ENCODE assay signal across 11 cellular contexts in genomic region chr13:109684836-109685602, GRCh38.
DNase-seq lines count a peak whose midpoint lies in the region; TF ChIP-seq lines count a peak whose summit lies in the region.
"Had no signal": no experiment of that assay in that cellular context is flagged by ENCODE, and none has a peak within 500 bp of the region (broad histone marks: within the 10 kb centered on the region; RNA-seq: fewer than 3 reads in every experiment).

No MANE protein-coding gene starts in this region.

- H3K9me3 ChIP-seq in HEK293 (ENCODE audit: control insufficient read depth, insufficient read depth, low read depth, low read length): no peaks in the 10 kb centered on the region
- no peaks in the 10 kb centered on the region for H3K9me3 ChIP-seq in left ventricle myocardium inferior (replicated peaks)

- DNase-seq in SW480 (ENCODE audit: low spot score) (peak; percentile 46), left ventricle myocardium inferior (peak; percentile 30), skeletal muscle cell (ENCODE audit: low read depth) (peak; percentile 74), NOMO-1 (lab: John Stamatoyannopoulos, UW; ENCODE audit: unreplicated experiment in 2 of 2) (no peak), NCI-H146 (lab: John Stamatoyannopoulos, UW) (no peak)
- DNase-seq in stimulated activated CD4-positive, alpha-beta T cell treated with anti-CD3 and anti-CD28 coated beads, Interleukin-2, amount 100 ng/mL, for 48 hours: no peak
- no peak for DNase-seq in effector CD8-positive, alpha-beta T cell (lab: John Stamatoyannopoulos, UW)
- DNase-seq: activated CD4-positive, alpha-beta T cell treated with anti-CD3 and anti-CD28 coated beads, Interleukin-2, amount 10 ng/mL, durations not matched to agents 7 days and 5 days; Kasumi-1; naive thymus-derived CD4-positive, alpha-beta T cell had no signal

- intact Hi-C loops in left ventricle myocardium inferior (cut with micrococcal nuclease): no loop called here

- peaks cover 11% of the 10 kb centered on the region for H3K4me1 ChIP-seq in HEK293 (ENCODE audit: control insufficient read depth, insufficient read depth, low read length)
- peaks cover 18% of the 10 kb centered on the region for H3K4me1 ChIP-seq in left ventricle myocardium inferior

- H3K36me3 ChIP-seq in HEK293 (ENCODE audit: control insufficient read depth in 2 of 2, insufficient read depth in 1 of 2, low read length in 2 of 2) (no peaks in the 10 kb centered on the region), left ventricle myocardium inferior (no peaks in the 10 kb centered on the region)

- peaks cover 37% of the 10 kb centered on the region for H3K27me3 ChIP-seq in left ventricle myocardium inferior (ENCODE audit: low read depth)

- H3K4me3 ChIP-seq in HEK293 (ENCODE audit: low read depth, low read length): no peak overlapping the region
- H3K4me3 ChIP-seq in left ventricle myocardium inferior: peak overlapping the region; percentile 52
- H3K4me3 ChIP-seq in skeletal muscle cell (ENCODE audit: low read depth, low read length): peak overlapping the region; percentile 10

- no peak for TF ChIP-seq CTCF in HEK293 (tag by site-specific recombination; IDR thresholded peaks at IDR 0.05)
- TF ChIP-seq CTCF in left ventricle myocardium inferior (IDR thresholded peaks at IDR 0.05; ENCODE audit: borderline replicate concordance): no peak

- H3K27ac ChIP-seq in HEK293 (ENCODE audit: extremely low read depth, low read depth, low read length) (peak overlapping the region; percentile 43), left ventricle myocardium inferior (replicated peaks) (peak overlapping the region; percentile 64)

- CTCF ChIA-PET in HEK293 (lab: Yijun Ruan, JAX): no interaction called here

- POLR2A ChIA-PET in HEK293 (lab: Yijun Ruan, JAX): no interaction called here

TF ChIP-seq in HEK293, 187 proteins besides CTCF, POLR2A, EP300 and RAD21:
- TF ChIP-seq ZFHX2 (tag by site-specific recombination; conservative IDR thresholded peaks at IDR 0.05) (peak; percentile 61), EGR2 (tag by site-specific recombination; IDR thresholded peaks at IDR 0.05; ENCODE audit: low read depth) (peak; percentile 57), ZBTB17 (tag by site-specific recombination; IDR thresholded peaks at IDR 0.05) (peak; percentile 76; the same call in 1 of the 2 replicates), PRDM10 (tag by site-specific recombination; IDR thresholded peaks at IDR 0.05) (peak; percentile 77), KLF9 (tag by site-specific recombination; IDR thresholded peaks at IDR 0.05; ENCODE audit: low read depth) (peak; percentile 26; the same call in 1 of the 2 replicates), ZNF48 (tag by site-specific recombination; IDR thresholded peaks at IDR 0.05) (no peak), ZNF629 (tag by site-specific recombination; IDR thresholded peaks at IDR 0.05) (no peak), ZNF600 (tag by site-specific recombination; IDR thresholded peaks at IDR 0.05) (peak; percentile 27; the same call in 1 of the 2 replicates), PRDM6 (tag by site-specific recombination; IDR thresholded peaks at IDR 0.05) (peak; percentile 70), TRIM28 (IDR thresholded peaks at IDR 0.05; ENCODE audit: borderline replicate concordance, low read length) (0 out of 2 replicates have a peak, but pooled peaks have one; percentile 15), PRDM4 (tag by site-specific recombination; IDR thresholded peaks at IDR 0.05) (peak; percentile 45; the same call in 1 of the 2 replicates), ZNF585B (tag by site-specific recombination; IDR thresholded peaks at IDR 0.05) (no peak), SP2 (tag by site-specific recombination; IDR thresholded peaks at IDR 0.05) (peak; percentile 46)

Comparison
In these comparisons a context has a peak if more than half of its experiments do, and no peak if none do; other contexts are left out.
1. DNase-seq: peak in SW480 (single experiment), left ventricle myocardium inferior (single experiment) and skeletal muscle cell (single experiment); none in NOMO-1 (0 of 2), stimulated activated CD4-positive, alpha-beta T cell treated with anti-CD3 and anti-CD28 coated beads, Interleukin-2, amount 100 ng/mL, for 48 hours (0 of 2), effector CD8-positive, alpha-beta T cell (single experiment) and NCI-H146 (single experiment).